In genomic region chr15:25901841-25902610, GRCh38 we compare ENCODE assay signal across 15 cellular contexts. TPM values are rescaled to one million over a fixed set of nuclear protein-coding genes. Genes with fewer than 3 reads are reported as not detected.
DNase-seq lines count a peak whose midpoint lies in the region; TF ChIP-seq lines count a peak whose summit lies in the region.
"Had no signal": no experiment of that assay in that cellular context is flagged by ENCODE, and none has a peak within 500 bp of the region (broad histone marks: within the 10 kb centered on the region; RNA-seq: fewer than 3 reads in every experiment).

No MANE protein-coding gene starts in this region.

- no peak for TF ChIP-seq POLR2A in tibial nerve (IDR thresholded peaks at IDR 0.05)

- no peak for TF ChIP-seq EP300 in tibial nerve (IDR thresholded peaks at IDR 0.05)

- no peaks in the 10 kb centered on the region for H3K36me3 ChIP-seq in tibial nerve

- POLR2A ChIA-PET in RWPE1 (lab: Yijun Ruan, JAX; ENCODE audit: low non-redundant PET): no interaction called here

- H3K27ac ChIP-seq in RWPE1 (peak overlapping the region; percentile 85; the same call in 1 of the 2 replicates), tibial nerve (no peak overlapping the region)

- H3K4me1 ChIP-seq in tibial nerve: peaks cover 0 to 3% (median 0%) of the 10 kb centered on the region in 4 donors

- H3K9me3 ChIP-seq in tibial nerve: no peaks in the 10 kb centered on the region

- WGBS in tibial nerve, 2 donors: 85 to 86% methylated on average over 13 to 14 of the region's 14 CpGs

- no peak overlapping the region for H3K4me3 ChIP-seq in tibial nerve

- DNase-seq in Ammon's horn (ENCODE audit: low spot score) (peak; percentile 17), RWPE1 (ENCODE audit: low spot score) (no peak), inferior parietal cortex (ENCODE audit: extremely low spot score) (peak; percentile 28), occipital lobe (lab: John Stamatoyannopoulos, UW) (peak; percentile 36), NCI-H2171 treated with DMSO at 0.1 percent for 48 hours (lab: John Stamatoyannopoulos, UW) (no peak), tibial nerve (ENCODE audit: low spot score in 2 of 2) (no peak)
- DNase-seq in effector CD8-positive, alpha-beta T cell (lab: John Stamatoyannopoulos, UW): no peak
- no peak for DNase-seq in activated effector memory CD4-positive, alpha-beta T cell treated with anti-CD3 and anti-CD28 coated beads, Interleukin-2, amount 50 U/mL, for 16 hours
- DNase-seq: C1 segment of cervical spinal cord, NCI-H187, NCI-H446, NCI-H748 treated with DMSO at 0.1 percent for 48 hours, OCI-M1 had no signal

- TF ChIP-seq CTCF in RWPE1 (conservative IDR thresholded peaks at IDR 0.05; ENCODE audit: low read depth) (no peak), tibial nerve (IDR thresholded peaks at IDR 0.05) (no peak)

- CTCF ChIA-PET in RWPE1 (lab: Yijun Ruan, JAX): no interaction called here

- H3K27me3 ChIP-seq in tibial nerve: no peaks in the 10 kb centered on the region

RNA-seq across cellular contexts. Expression of gene ATP10A, which starts 38.9 kb away (rescaled TPM):
- total RNA-seq in occipital lobe: 0.78 TPM
- 10 to 100 TPM in 3 of 4 donors, 1 to 10 TPM in 1; 8.1 to 36.0 (median 17.9) TPM for total RNA-seq in tibial nerve
- total RNA-seq: HT-29, RPMI7951 had no signal

Comparison
In these comparisons a context has a peak if more than half of its experiments do, and no peak if none do; other contexts are left out.
1. DNase-seq: peak in Ammon's horn (single experiment), inferior parietal cortex (single experiment) and occipital lobe (single experiment); none in RWPE1 (single experiment), effector CD8-positive, alpha-beta T cell (single experiment), NCI-H2171 treated with DMSO at 0.1 percent for 48 hours (single experiment), tibial nerve (0 of 2) and activated effector memory CD4-positive, alpha-beta T cell treated with anti-CD3 and anti-CD28 coated beads, Interleukin-2, amount 50 U/mL, for 16 hours (single experiment).